ENCODE assay signal across 24 cellular contexts in the genomic region with DNA sequence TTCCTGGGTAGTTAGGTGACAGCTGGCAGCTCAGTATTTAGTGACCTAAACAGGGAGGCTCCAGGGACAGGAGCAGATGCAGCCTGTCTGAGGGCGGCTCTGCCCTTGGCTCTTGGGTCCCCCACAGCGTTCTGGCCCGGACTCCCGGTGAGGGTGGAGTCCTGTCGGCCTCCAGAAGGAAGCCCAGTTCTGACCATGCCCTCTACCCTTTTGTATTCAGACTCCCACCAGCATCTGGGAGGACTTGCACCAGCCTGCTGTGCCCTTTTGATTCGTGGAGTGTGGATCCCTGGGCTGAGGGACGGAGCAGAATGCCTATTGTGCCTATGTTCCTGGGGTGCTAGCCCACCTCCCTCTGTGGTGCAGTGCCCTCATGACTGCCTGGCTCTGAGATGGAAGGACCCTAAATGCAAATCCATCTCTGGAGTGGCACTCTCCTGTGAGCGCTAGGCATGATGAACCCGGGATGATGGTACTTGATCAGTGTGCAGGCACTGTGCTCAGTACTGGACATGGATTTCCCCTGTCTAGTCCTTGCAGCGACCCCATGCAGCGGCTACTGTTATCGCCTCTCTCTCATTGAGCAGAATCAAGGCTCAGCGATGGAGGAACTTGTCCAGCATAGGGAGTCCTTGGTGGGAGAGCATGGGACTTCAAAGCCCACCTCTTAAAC.
DNase-seq lines count a peak whose midpoint lies in the region; ATAC-seq, FAIRE-seq and TF ChIP-seq lines count a peak whose summit lies in the region.
"Had no signal": no experiment of that assay in that cellular context is flagged by ENCODE, and none has a peak within 500 bp of the region (broad histone marks: within the 10 kb centered on the region; RNA-seq: fewer than 3 reads in every experiment).

No MANE protein-coding gene starts in this region.

- H3K27ac Mint-ChIP-seq in natural killer cell treated with Interleukin-12 subunit alpha and Interleukin-12 subunit beta and Interleukin-15 and Interleukin-18, amount 100 ng/mL, for 72 hours = no peak overlapping the region
- H3K27ac Mint-ChIP-seq in natural killer cell (no peak overlapping the region), glutamatergic neuron (ENCODE audit: unreplicated experiment) (peak overlapping the region; percentile 28)
- H3K27ac Mint-ChIP-seq: CD8-positive, alpha-beta T cell; HFFc6; T-cell had no signal

- intact Hi-C loops in natural killer cell (cut with micrococcal nuclease) = loop anchor here (10.0 kb wide), 1 partner anchor 1355 kb away; no protein-coding TSS in a partner anchor
- intact Hi-C loops in aorta (cut with DNase I) = loop anchor here (5.0 to 10.0 kb wide), 2 partner anchors 705 to 718 kb away; a partner anchor contains a TSS

- DNase-seq in natural killer cell treated with Interleukin-12 subunit alpha and Interleukin-12 subunit beta and Interleukin-15 and Interleukin-18, amount 100 ng/mL, for 72 hours (ENCODE audit: low spot score) = peak; percentile 51
- no peak for DNase-seq in natural killer cell
- DNase-seq in NCI-H774 (lab: John Stamatoyannopoulos, UW) = peak; percentile 7
- peak; percentile 43 for DNase-seq in glutamatergic neuron
- peak; percentile 21 to 59 for DNase-seq in aorta
- DNase-seq in superior temporal gyrus (ENCODE audit: extremely low spot score) = no peak
- DNase-seq in H54 (ENCODE audit: insufficient read length, low spot score) = no peak
- DNase-seq: CD8-positive, alpha-beta T cell; DMS79 treated with DMSO at 0.1 percent for 48 hours; H7; HFFc6; NCI-H1417 treated with DMSO at 0.1 percent for 48 hours; NCI-H2081; NCI-H2227 treated with DMSO at 0.1 percent for 48 hours; NCI-H510A treated with DMSO at 0.1 percent for 48 hours; PC-3; RPMI8226; SIG-M5; T-cell had no signal

- peaks cover 0 to 2% of the 10 kb centered on the region in 2 donors for H3K4me1 ChIP-seq in aorta (ENCODE audit: control insufficient read depth in 1 of 2, insufficient read depth in 2 of 2, low read length in 2 of 2)

- peak; percentile 32 to 44 for ATAC-seq in natural killer cell treated with Interleukin-12 subunit alpha and Interleukin-12 subunit beta and Interleukin-15 and Interleukin-18, amount 100 ng/mL, for 72 hours
- ATAC-seq in natural killer cell (no peak), aorta (ENCODE audit: low FRiP score) (no peak), GM21825 (IDR thresholded peaks at IDR 0.05; ENCODE audit: unreplicated experiment) (no peak)
- ATAC-seq: CD8-positive, alpha-beta T cell; PC-3; SK-N-SH treated with all-trans-retinoic acid at 6 μM for 48 hours; T-cell had no signal

- no peaks in the 10 kb centered on the region for H3K9me3 Mint-ChIP-seq in natural killer cell treated with Interleukin-12 subunit alpha and Interleukin-12 subunit beta and Interleukin-15 and Interleukin-18, amount 100 ng/mL, for 72 hours
- H3K9me3 Mint-ChIP-seq in natural killer cell (no peaks in the 10 kb centered on the region), glutamatergic neuron (ENCODE audit: unreplicated experiment) (peaks cover 2% of the 10 kb centered on the region)
- H3K9me3 Mint-ChIP-seq: CD8-positive, alpha-beta T cell; HFFc6; T-cell had no signal

- TF ChIP-seq CTCF in natural killer cell (IDR thresholded peaks at IDR 0.05) (no peak), glutamatergic neuron (IDR thresholded peaks at IDR 0.05; ENCODE audit: partially characterized antibody, unreplicated experiment) (no peak)

- WGBS in aorta, 2 donors = 94% methylated on average over 13 of the region's 13 CpGs

- no peak for TF ChIP-seq POLR2A in H54 (IDR thresholded peaks at IDR 0.05; ENCODE audit: low read depth, low read length)

- no peak overlapping the region for H3K4me3 ChIP-seq in aorta (ENCODE audit: low read length in 2 of 2)
- H3K4me3 ChIP-seq: A549; BLaER1 treated with 17β-estradiol and CSF1 and Interleukin-3, amounts not matched to agents 10 nM and 100 nM had no signal

- no peaks in the 10 kb centered on the region for H3K27me3 Mint-ChIP-seq in natural killer cell treated with Interleukin-12 subunit alpha and Interleukin-12 subunit beta and Interleukin-15 and Interleukin-18, amount 100 ng/mL, for 72 hours
- no peaks in the 10 kb centered on the region for H3K27me3 Mint-ChIP-seq in natural killer cell (ENCODE audit: low read depth in 2 of 2)
- H3K27me3 Mint-ChIP-seq in glutamatergic neuron (ENCODE audit: unreplicated experiment) = peaks cover 14% of the 10 kb centered on the region
- H3K27me3 Mint-ChIP-seq: T-cell had no signal

- H3K36me3 Mint-ChIP-seq in natural killer cell treated with Interleukin-12 subunit alpha and Interleukin-12 subunit beta and Interleukin-15 and Interleukin-18, amount 100 ng/mL, for 72 hours = no peaks in the 10 kb centered on the region
- no peaks in the 10 kb centered on the region for H3K36me3 Mint-ChIP-seq in natural killer cell
- H3K36me3 Mint-ChIP-seq in glutamatergic neuron (ENCODE audit: unreplicated experiment) = peaks cover 6% of the 10 kb centered on the region

- no peaks in the 10 kb centered on the region for H3K27me3 ChIP-seq in aorta (ENCODE audit: control insufficient read depth in 1 of 2, insufficient read depth in 2 of 2, low read length in 1 of 2)
- H3K27me3 ChIP-seq: BLaER1 treated with 17β-estradiol and CSF1 and Interleukin-3, amounts not matched to agents 10 nM and 100 nM had no signal

- peaks cover 6 to 8% of the 10 kb centered on the region in 2 donors for H3K4me1 Mint-ChIP-seq in natural killer cell treated with Interleukin-12 subunit alpha and Interleukin-12 subunit beta and Interleukin-15 and Interleukin-18, amount 100 ng/mL, for 72 hours (ENCODE audit: low read depth in 2 of 2)
- H3K4me1 Mint-ChIP-seq in natural killer cell (peaks cover 8% of the 10 kb centered on the region in 2 donors), glutamatergic neuron (ENCODE audit: low read depth, unreplicated experiment) (peaks cover 37% of the 10 kb centered on the region)

- no peaks in the 10 kb centered on the region for H3K9me3 ChIP-seq in aorta (ENCODE audit: control insufficient read depth, low read length)
- H3K9me3 ChIP-seq: A549 had no signal

- H3K27ac ChIP-seq in aorta (ENCODE audit: low read depth in 1 of 2, low read length in 2 of 2) = no peak overlapping the region
- H3K27ac ChIP-seq: A549; BLaER1 treated with 17β-estradiol and CSF1 and Interleukin-3, amounts not matched to agents 10 nM and 100 nM had no signal

- H3K36me3 ChIP-seq in aorta (ENCODE audit: control insufficient read depth in 1 of 2, insufficient read depth in 2 of 2, low read length in 1 of 2) = no peaks in the 10 kb centered on the region

- no peak overlapping the region for H3K4me3 Mint-ChIP-seq in natural killer cell treated with Interleukin-12 subunit alpha and Interleukin-12 subunit beta and Interleukin-15 and Interleukin-18, amount 100 ng/mL, for 72 hours
- H3K4me3 Mint-ChIP-seq in natural killer cell (no peak overlapping the region), glutamatergic neuron (ENCODE audit: unreplicated experiment) (no peak overlapping the region)
- H3K4me3 Mint-ChIP-seq: CD8-positive, alpha-beta T cell; HFFc6; T-cell had no signal

- FAIRE-seq in H54 (lab: Jason Lieb, UNC) = no peak
- FAIRE-seq: A549, D721Med had no signal

Comparison
In these comparisons a context has a peak if more than half of its experiments do, and no peak if none do; other contexts are left out.
1. ATAC-seq: peak in natural killer cell treated with Interleukin-12 subunit alpha and Interleukin-12 subunit beta and Interleukin-15 and Interleukin-18, amount 100 ng/mL, for 72 hours (2 of 2); none in natural killer cell (0 of 3), aorta (single experiment) and GM21825 (single experiment).
2. DNase-seq: peak in natural killer cell treated with Interleukin-12 subunit alpha and Interleukin-12 subunit beta and Interleukin-15 and Interleukin-18, amount 100 ng/mL, for 72 hours (single experiment), NCI-H774 (single experiment), glutamatergic neuron (single experiment) and aorta (2 of 2); none in natural killer cell (single experiment), superior temporal gyrus (single experiment) and H54 (single experiment).